19 cellular contexts compared by ENCODE assay signal in genomic region chrX:138150709-138151108, GRCh38.
A peak's percentile ranks its signal among the peaks of the same experiment; 100 is the strongest.
DNase-seq lines count a peak whose midpoint lies in the region; ATAC-seq and TF ChIP-seq lines count a peak whose summit lies in the region.
"Had no signal": no experiment of that assay in that cellular context is flagged by ENCODE, and none has a peak within 500 bp of the region (broad histone marks: within the 10 kb centered on the region; RNA-seq: fewer than 3 reads in every experiment).

No MANE protein-coding gene starts in this region.

- no peak overlapping the region for H3K4me3 ChIP-seq in OCI-LY7 (ENCODE audit: low read depth, low read length, poor library complexity, severe bottlenecking)
- H3K4me3 ChIP-seq in neural progenitor cell, result no peak overlapping the region
- H3K4me3 ChIP-seq: gastrocnemius medialis, lung, upper lobe of right lung had no signal

- H3K27ac ChIP-seq in OCI-LY7 (ENCODE audit: low read depth, low read length, poor library complexity, severe bottlenecking), result no peak overlapping the region
- no peak overlapping the region for H3K27ac ChIP-seq in neural progenitor cell
- H3K27ac ChIP-seq: gastrocnemius medialis, RWPE1, upper lobe of right lung had no signal

- ATAC-seq in HG03342 (IDR thresholded peaks at IDR 0.05; ENCODE audit: unreplicated experiment) (peak; percentile 55), T-helper 17 cell (no peak)
- no peak for ATAC-seq in activated T-helper 17 cell treated with anti-CD3 and anti-CD28 coated beads, Interleukin-2, amount 50 U/mL, for 72 hours (replicated peaks)
- ATAC-seq: CD8-positive, alpha-beta T cell; gastrocnemius medialis; natural killer cell treated with Interleukin-12 subunit alpha and Interleukin-12 subunit beta and Interleukin-15 and Interleukin-18, amount 100 ng/mL, for 72 hours; stimulated activated naive CD8-positive, alpha-beta T cell treated with anti-CD3 and anti-CD28 coated beads, Interleukin-15, Interleukin-2, amounts not matched to agents 100 U/mL and 50 U/mL, for 24 hours; T-cell; upper lobe of right lung; WTC11 had no signal

- CTCF ChIA-PET in OCI-LY7 (lab: Charles Lee; ENCODE audit: unreplicated experiment) (no interaction called here), HEK293T (lab: Yijun Ruan, JAX) (no interaction called here)

- H3K27me3 Mint-ChIP-seq in neural progenitor cell (ENCODE audit: insufficient read depth, low read depth) (no peaks in the 10 kb centered on the region), T-helper 17 cell (no peaks in the 10 kb centered on the region)
- H3K27me3 Mint-ChIP-seq in activated T-helper 17 cell treated with anti-CD3 and anti-CD28 coated beads, Interleukin-2, amount 50 U/mL, for 72 hours, result no peaks in the 10 kb centered on the region

- H3K9me3 ChIP-seq in OCI-LY7 (ENCODE audit: low read length), result no peaks in the 10 kb centered on the region
- H3K9me3 ChIP-seq in neural progenitor cell (ENCODE audit: low read depth), result no peaks in the 10 kb centered on the region
- no peaks in the 10 kb centered on the region for H3K9me3 ChIP-seq in T-helper 17 cell (ENCODE audit: control insufficient read depth, low read length, poor library complexity, severe bottlenecking)
- H3K9me3 ChIP-seq: gastrocnemius medialis, upper lobe of right lung had no signal

- no peaks in the 10 kb centered on the region for H3K36me3 ChIP-seq in OCI-LY7 (ENCODE audit: insufficient read depth, low read length)
- no peaks in the 10 kb centered on the region for H3K36me3 ChIP-seq in neural progenitor cell
- H3K36me3 ChIP-seq: gastrocnemius medialis, upper lobe of right lung had no signal

- TF ChIP-seq CTCF in OCI-LY7 (conservative IDR thresholded peaks at IDR 0.05; ENCODE audit: low read length) (peak; percentile 53), neural progenitor cell (IDR thresholded peaks at IDR 0.05) (peak; percentile 30)

- H3K4me1 Mint-ChIP-seq in neural progenitor cell (no peaks in the 10 kb centered on the region), T-helper 17 cell (no peaks in the 10 kb centered on the region)
- H3K4me1 Mint-ChIP-seq in activated T-helper 17 cell treated with anti-CD3 and anti-CD28 coated beads, Interleukin-2, amount 50 U/mL, for 72 hours, result no peaks in the 10 kb centered on the region
- H3K4me1 Mint-ChIP-seq: T-cell had no signal

- H3K27ac Mint-ChIP-seq in neural progenitor cell (no peak overlapping the region), T-helper 17 cell (no peak overlapping the region)
- H3K27ac Mint-ChIP-seq in activated T-helper 17 cell treated with anti-CD3 and anti-CD28 coated beads, Interleukin-2, amount 50 U/mL, for 72 hours, result no peak overlapping the region
- H3K27ac Mint-ChIP-seq: CD8-positive, alpha-beta T cell; natural killer cell treated with Interleukin-12 subunit alpha and Interleukin-12 subunit beta and Interleukin-15 and Interleukin-18, amount 100 ng/mL, for 72 hours; T-cell; WTC11 had no signal

- no peaks in the 10 kb centered on the region for H3K36me3 Mint-ChIP-seq in neural progenitor cell
- H3K36me3 Mint-ChIP-seq in T-helper 17 cell (ENCODE audit: low read depth), result no peaks in the 10 kb centered on the region
- no peaks in the 10 kb centered on the region for H3K36me3 Mint-ChIP-seq in activated T-helper 17 cell treated with anti-CD3 and anti-CD28 coated beads, Interleukin-2, amount 50 U/mL, for 72 hours (ENCODE audit: low read depth)
- H3K36me3 Mint-ChIP-seq: CD8-positive, alpha-beta T cell; natural killer cell treated with Interleukin-12 subunit alpha and Interleukin-12 subunit beta and Interleukin-15 and Interleukin-18, amount 100 ng/mL, for 72 hours; T-cell; WTC11 had no signal

- peak; percentile 10 for DNase-seq in NCI-H748 (lab: John Stamatoyannopoulos, UW; ENCODE audit: unreplicated experiment)
- no peak for DNase-seq in NCI-H748 treated with DMSO at 0.1 percent for 48 hours (lab: John Stamatoyannopoulos, UW)
- peak; percentile 7 for DNase-seq in OCI-LY7 (ENCODE audit: low spot score)
- DNase-seq in neural progenitor cell (ENCODE audit: low spot score), result no peak
- DNase-seq in HEK293T (ENCODE audit: extremely low spot score), result no peak
- DNase-seq in T-helper 17 cell, result no peak
- DNase-seq: activated gamma-delta T cell; aorta; CD8-positive, alpha-beta T cell; gastrocnemius medialis; stimulated activated naive CD8-positive, alpha-beta T cell treated with anti-CD3 and anti-CD28 coated beads, Interleukin-15, Interleukin-2, amounts not matched to agents 100 U/mL and 50 U/mL, for 24 hours; T-cell; upper lobe of right lung had no signal

- H2AFZ ChIP-seq in OCI-LY7 (ENCODE audit: low read length) (no peak overlapping the region), neural progenitor cell (replicated peaks) (no peak overlapping the region)

- H3K9me2 ChIP-seq in OCI-LY7 (ENCODE audit: insufficient read depth, low read length), result no peaks in the 10 kb centered on the region

- no peak overlapping the region for H3K4me3 Mint-ChIP-seq in neural progenitor cell
- no peak overlapping the region for H3K4me3 Mint-ChIP-seq in T-helper 17 cell
- no peak overlapping the region for H3K4me3 Mint-ChIP-seq in activated T-helper 17 cell treated with anti-CD3 and anti-CD28 coated beads, Interleukin-2, amount 50 U/mL, for 72 hours
- H3K4me3 Mint-ChIP-seq: CD8-positive, alpha-beta T cell; natural killer cell treated with Interleukin-12 subunit alpha and Interleukin-12 subunit beta and Interleukin-15 and Interleukin-18, amount 100 ng/mL, for 72 hours; T-cell; WTC11 had no signal

- no peaks in the 10 kb centered on the region for H3K4me1 ChIP-seq in OCI-LY7 (ENCODE audit: insufficient read depth, low read length, poor library complexity, severe bottlenecking)
- no peaks in the 10 kb centered on the region for H3K4me1 ChIP-seq in neural progenitor cell
- H3K4me1 ChIP-seq: gastrocnemius medialis, upper lobe of right lung had no signal

- H3K9me3 Mint-ChIP-seq in neural progenitor cell, result no peaks in the 10 kb centered on the region
- H3K9me3 Mint-ChIP-seq in activated T-helper 17 cell treated with anti-CD3 and anti-CD28 coated beads, Interleukin-2, amount 50 U/mL, for 72 hours, result no peaks in the 10 kb centered on the region
- H3K9me3 Mint-ChIP-seq: CD8-positive, alpha-beta T cell; natural killer cell treated with Interleukin-12 subunit alpha and Interleukin-12 subunit beta and Interleukin-15 and Interleukin-18, amount 100 ng/mL, for 72 hours; T-cell; WTC11 had no signal

- no peaks in the 10 kb centered on the region for H3F3A ChIP-seq in neural progenitor cell (ENCODE audit: low read depth)

- H4K20me1 ChIP-seq in OCI-LY7 (ENCODE audit: insufficient read depth, low read length) (no peaks in the 10 kb centered on the region), neural progenitor cell (ENCODE audit: low read depth) (no peaks in the 10 kb centered on the region)

- intact Hi-C loops in OCI-LY7 (cut with micrococcal nuclease; ENCODE audit: unreplicated experiment), result no loop called here

- H3K79me2 ChIP-seq in OCI-LY7 (ENCODE audit: insufficient read depth, low read depth, low read length) (no peaks in the 10 kb centered on the region), neural progenitor cell (ENCODE audit: low read depth) (no peaks in the 10 kb centered on the region)

- no TSS peak for BruUV-seq in OCI-LY7 (replicated peaks; lab: Mats Ljungman, UMichigan)

- H3K4me2 ChIP-seq in OCI-LY7 (ENCODE audit: low read length) (no peak overlapping the region), neural progenitor cell (no peak overlapping the region)

- POLR2A ChIA-PET in OCI-LY7 (lab: Charles Lee), result no interaction called here
- POLR2A ChIA-PET in HEK293T (lab: Yijun Ruan, JAX), result no interaction called here

- H3K9ac ChIP-seq in neural progenitor cell, result no peak overlapping the region

- H3K27me3 ChIP-seq in neural progenitor cell, result no peaks in the 10 kb centered on the region
- H3K27me3 ChIP-seq: gastrocnemius medialis, upper lobe of right lung had no signal

TF ChIP-seq in HEK293T, 16 proteins besides CTCF, POLR2A, EP300 and RAD21:
- TF ChIP-seq PKNOX1 (IDR thresholded peaks at IDR 0.05) (no peak), FOXM1 (IDR thresholded peaks at IDR 0.05; ENCODE audit: borderline replicate concordance) (no peak), ARNT (IDR thresholded peaks at IDR 0.05) (no peak), SUZ12 (IDR thresholded peaks at IDR 0.05) (no peak), L3MBTL2 (conservative IDR thresholded peaks at IDR 0.05) (no peak), TARDBP (IDR thresholded peaks at IDR 0.05) (no peak), LEF1 (IDR thresholded peaks at IDR 0.05; ENCODE audit: borderline replicate concordance) (no peak), ZNF384 (IDR thresholded peaks at IDR 0.05) (no peak), FOXK2 (IDR thresholded peaks at IDR 0.05) (no peak), SP1 (IDR thresholded peaks at IDR 0.05) (no peak)

Comparison
In these comparisons a context has a peak if more than half of its experiments do, and no peak if none do; other contexts are left out.
1. DNase-seq: peak in NCI-H748 (single experiment) and OCI-LY7 (single experiment); none in NCI-H748 treated with DMSO at 0.1 percent for 48 hours (single experiment), neural progenitor cell (single experiment), HEK293T (single experiment) and T-helper 17 cell (0 of 3).